2 cellular contexts compared by ENCODE assay signal in the genomic region with DNA sequence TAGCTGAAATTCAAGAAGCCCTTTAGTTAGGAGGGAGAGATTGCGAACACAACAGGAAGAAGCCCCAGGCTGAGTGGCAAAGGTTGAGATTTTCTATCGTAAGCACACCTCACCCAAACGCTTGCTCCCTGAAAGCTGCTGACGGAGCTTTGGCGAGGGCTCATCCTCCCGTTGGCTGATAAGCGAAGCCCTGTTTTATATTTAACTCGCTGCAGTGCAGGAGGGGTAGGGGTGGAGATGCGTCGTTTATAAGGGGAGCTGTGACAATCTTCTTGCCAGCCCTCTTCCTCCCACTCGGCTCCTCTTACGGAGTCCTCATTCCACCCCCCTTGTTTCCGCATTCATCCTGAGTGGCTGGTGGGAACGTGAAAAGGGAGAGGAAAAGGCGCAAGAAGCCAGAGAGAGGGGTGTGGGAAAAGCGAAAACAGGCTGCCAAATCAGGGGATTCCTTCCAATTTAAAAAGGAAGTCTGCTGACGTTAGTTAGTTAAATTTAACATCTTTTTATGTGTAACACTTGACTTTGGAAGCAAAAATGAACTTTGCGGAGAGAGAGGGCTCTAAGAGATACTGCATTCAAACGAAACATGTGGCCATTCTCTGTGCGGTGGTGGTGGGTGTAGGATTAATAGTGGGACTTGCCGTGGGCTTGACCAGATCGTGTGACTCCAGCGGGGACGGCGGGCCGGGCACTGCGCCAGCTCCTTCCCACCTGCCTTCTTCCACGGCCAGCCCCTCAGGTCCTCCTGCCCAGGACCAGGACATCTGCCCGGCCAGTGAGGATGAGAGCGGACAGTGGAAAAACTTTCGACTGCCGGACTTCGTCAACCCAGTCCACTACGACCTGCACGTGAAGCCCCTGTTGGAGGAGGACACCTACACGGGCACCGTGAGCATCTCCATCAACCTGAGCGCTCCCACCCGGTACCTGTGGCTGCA.
TF ChIP-seq lines count a peak whose summit lies in the region.

A gene with protein sequence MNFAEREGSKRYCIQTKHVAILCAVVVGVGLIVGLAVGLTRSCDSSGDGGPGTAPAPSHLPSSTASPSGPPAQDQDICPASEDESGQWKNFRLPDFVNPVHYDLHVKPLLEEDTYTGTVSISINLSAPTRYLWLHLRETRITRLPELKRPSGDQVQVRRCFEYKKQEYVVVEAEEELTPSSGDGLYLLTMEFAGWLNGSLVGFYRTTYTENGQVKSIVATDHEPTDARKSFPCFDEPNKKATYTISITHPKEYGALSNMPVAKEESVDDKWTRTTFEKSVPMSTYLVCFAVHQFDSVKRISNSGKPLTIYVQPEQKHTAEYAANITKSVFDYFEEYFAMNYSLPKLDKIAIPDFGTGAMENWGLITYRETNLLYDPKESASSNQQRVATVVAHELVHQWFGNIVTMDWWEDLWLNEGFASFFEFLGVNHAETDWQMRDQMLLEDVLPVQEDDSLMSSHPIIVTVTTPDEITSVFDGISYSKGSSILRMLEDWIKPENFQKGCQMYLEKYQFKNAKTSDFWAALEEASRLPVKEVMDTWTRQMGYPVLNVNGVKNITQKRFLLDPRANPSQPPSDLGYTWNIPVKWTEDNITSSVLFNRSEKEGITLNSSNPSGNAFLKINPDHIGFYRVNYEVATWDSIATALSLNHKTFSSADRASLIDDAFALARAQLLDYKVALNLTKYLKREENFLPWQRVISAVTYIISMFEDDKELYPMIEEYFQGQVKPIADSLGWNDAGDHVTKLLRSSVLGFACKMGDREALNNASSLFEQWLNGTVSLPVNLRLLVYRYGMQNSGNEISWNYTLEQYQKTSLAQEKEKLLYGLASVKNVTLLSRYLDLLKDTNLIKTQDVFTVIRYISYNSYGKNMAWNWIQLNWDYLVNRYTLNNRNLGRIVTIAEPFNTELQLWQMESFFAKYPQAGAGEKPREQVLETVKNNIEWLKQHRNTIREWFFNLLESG (plus strand): TSS at position 275 of the 938 bp plus-strand sequence. CDS start 260 bp downstream, at position 535.

TF ChIP-seq in endothelial cell of umbilical vein, 7 proteins besides CTCF, POLR2A, EP300 and RAD21 (continued from another document):
- TF ChIP-seq, protein P1, sequence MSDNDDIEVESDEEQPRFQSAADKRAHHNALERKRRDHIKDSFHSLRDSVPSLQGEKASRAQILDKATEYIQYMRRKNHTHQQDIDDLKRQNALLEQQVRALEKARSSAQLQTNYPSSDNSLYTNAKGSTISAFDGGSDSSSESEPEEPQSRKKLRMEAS (IDR thresholded peaks at IDR 0.05; ENCODE audit: insufficient read depth, insufficient read length): no peak
- no peak for TF ChIP-seq EZH2 (IDR thresholded peaks at IDR 0.05; ENCODE audit: borderline replicate concordance, low read depth, low read length, severe bottlenecking)
- no peak for TF ChIP-seq MYC (IDR thresholded peaks at IDR 0.05; ENCODE audit: low read depth, low read length)
- no peak for TF ChIP-seq FOS (IDR thresholded peaks at IDR 0.05; ENCODE audit: borderline replicate concordance, insufficient read depth, low read length)
- no peak for TF ChIP-seq JUN (IDR thresholded peaks at IDR 0.05; ENCODE audit: borderline replicate concordance, insufficient read depth, insufficient read length, low read depth)
- TF ChIP-seq POLR2AphosphoS5 (IDR thresholded peaks at IDR 0.05; ENCODE audit: insufficient read depth, low read depth, low read length): no peak
TF ChIP-seq in endothelial cell of umbilical vein: peak in this region for 0.

TF ChIP-seq in liver, 16 proteins besides CTCF, POLR2A, EP300 and RAD21:
- TF ChIP-seq, protein P2, sequence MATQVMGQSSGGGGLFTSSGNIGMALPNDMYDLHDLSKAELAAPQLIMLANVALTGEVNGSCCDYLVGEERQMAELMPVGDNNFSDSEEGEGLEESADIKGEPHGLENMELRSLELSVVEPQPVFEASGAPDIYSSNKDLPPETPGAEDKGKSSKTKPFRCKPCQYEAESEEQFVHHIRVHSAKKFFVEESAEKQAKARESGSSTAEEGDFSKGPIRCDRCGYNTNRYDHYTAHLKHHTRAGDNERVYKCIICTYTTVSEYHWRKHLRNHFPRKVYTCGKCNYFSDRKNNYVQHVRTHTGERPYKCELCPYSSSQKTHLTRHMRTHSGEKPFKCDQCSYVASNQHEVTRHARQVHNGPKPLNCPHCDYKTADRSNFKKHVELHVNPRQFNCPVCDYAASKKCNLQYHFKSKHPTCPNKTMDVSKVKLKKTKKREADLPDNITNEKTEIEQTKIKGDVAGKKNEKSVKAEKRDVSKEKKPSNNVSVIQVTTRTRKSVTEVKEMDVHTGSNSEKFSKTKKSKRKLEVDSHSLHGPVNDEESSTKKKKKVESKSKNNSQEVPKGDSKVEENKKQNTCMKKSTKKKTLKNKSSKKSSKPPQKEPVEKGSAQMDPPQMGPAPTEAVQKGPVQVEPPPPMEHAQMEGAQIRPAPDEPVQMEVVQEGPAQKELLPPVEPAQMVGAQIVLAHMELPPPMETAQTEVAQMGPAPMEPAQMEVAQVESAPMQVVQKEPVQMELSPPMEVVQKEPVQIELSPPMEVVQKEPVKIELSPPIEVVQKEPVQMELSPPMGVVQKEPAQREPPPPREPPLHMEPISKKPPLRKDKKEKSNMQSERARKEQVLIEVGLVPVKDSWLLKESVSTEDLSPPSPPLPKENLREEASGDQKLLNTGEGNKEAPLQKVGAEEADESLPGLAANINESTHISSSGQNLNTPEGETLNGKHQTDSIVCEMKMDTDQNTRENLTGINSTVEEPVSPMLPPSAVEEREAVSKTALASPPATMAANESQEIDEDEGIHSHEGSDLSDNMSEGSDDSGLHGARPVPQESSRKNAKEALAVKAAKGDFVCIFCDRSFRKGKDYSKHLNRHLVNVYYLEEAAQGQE (IDR thresholded peaks at IDR 0.05): peak; percentile 92
- TF ChIP-seq, protein P3, sequence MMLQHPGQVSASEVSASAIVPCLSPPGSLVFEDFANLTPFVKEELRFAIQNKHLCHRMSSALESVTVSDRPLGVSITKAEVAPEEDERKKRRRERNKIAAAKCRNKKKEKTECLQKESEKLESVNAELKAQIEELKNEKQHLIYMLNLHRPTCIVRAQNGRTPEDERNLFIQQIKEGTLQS (IDR thresholded peaks at IDR 0.05): peak; percentile 63
- TF ChIP-seq YY1 (IDR thresholded peaks at IDR 0.05) (peak; percentile 89), SP1 (IDR thresholded peaks at IDR 0.05) (peak; percentile 81), EGR1 (IDR thresholded peaks at IDR 0.05; ENCODE audit: low read depth in 2 of 2) (peak in 1 of 2 donors; percentile 34), NR2F2 (IDR thresholded peaks at IDR 0.05) (peak; percentile 23), HNF4G (IDR thresholded peaks at IDR 0.05) (peak; percentile 33), JUND (IDR thresholded peaks at IDR 0.05) (peak in 1 of 2 donors; percentile 40), GABPA (IDR thresholded peaks at IDR 0.05 in 1 of 2, conservative IDR thresholded peaks at IDR 0.05 in 1 of 2) (no peak), TAF1 (conservative IDR thresholded peaks at IDR 0.05) (peak; percentile 97), RXRA (IDR thresholded peaks at IDR 0.05) (peak; percentile 60 to 71), FOXA1 (IDR thresholded peaks at IDR 0.05) (no peak), HNF4A (conservative IDR thresholded peaks at IDR 0.05) (peak; percentile 64 to 67), FOXA2 (IDR thresholded peaks at IDR 0.05) (no peak)
- TF ChIP-seq, protein P4, sequence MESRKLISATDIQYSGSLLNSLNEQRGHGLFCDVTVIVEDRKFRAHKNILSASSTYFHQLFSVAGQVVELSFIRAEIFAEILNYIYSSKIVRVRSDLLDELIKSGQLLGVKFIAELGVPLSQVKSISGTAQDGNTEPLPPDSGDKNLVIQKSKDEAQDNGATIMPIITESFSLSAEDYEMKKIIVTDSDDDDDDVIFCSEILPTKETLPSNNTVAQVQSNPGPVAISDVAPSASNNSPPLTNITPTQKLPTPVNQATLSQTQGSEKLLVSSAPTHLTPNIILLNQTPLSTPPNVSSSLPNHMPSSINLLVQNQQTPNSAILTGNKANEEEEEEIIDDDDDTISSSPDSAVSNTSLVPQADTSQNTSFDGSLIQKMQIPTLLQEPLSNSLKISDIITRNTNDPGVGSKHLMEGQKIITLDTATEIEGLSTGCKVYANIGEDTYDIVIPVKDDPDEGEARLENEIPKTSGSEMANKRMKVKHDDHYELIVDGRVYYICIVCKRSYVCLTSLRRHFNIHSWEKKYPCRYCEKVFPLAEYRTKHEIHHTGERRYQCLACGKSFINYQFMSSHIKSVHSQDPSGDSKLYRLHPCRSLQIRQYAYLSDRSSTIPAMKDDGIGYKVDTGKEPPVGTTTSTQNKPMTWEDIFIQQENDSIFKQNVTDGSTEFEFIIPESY (IDR thresholded peaks at IDR 0.05): no peak
- TF ChIP-seq, protein P1 (IDR thresholded peaks at IDR 0.05): no peak
